19 cellular contexts compared by ENCODE assay signal in the genomic region with DNA sequence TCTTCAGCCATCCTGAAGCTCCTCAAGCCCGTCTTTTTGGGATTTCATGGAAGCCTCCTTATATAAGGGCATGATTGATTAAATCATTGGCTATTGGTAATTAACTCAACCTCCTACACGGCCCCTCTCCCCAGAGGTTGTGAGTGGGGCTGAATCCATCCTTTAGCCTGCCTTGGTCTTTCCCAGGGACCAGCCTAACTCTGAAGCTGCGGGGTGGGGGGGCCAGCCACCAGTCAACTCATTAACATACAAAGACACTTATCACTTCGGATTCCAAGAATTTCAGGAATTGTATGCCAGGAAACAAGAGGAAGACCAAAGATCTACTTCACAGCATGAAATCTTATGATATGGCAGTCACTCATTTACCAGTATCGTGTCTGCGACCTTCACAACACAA. TPM values are rescaled to one million over a fixed set of nuclear protein-coding genes. Genes with fewer than 3 reads are reported as not detected.
DNase-seq lines count a peak whose midpoint lies in the region; ATAC-seq and TF ChIP-seq lines count a peak whose summit lies in the region.
"Had no signal": no experiment of that assay in that cellular context is flagged by ENCODE, and none has a peak within 500 bp of the region (broad histone marks: within the 10 kb centered on the region; RNA-seq: fewer than 3 reads in every experiment).

No MANE protein-coding gene starts in this region.

- H3K36me3 ChIP-seq in mesendoderm (ENCODE audit: control insufficient read depth, insufficient read depth, low read length) (no peaks in the 10 kb centered on the region), smooth muscle cell (ENCODE audit: low read depth) (peaks cover 4% of the 10 kb centered on the region)

- TF ChIP-seq CTCF in smooth muscle cell (IDR thresholded peaks at IDR 0.05; ENCODE audit: borderline replicate concordance, insufficient read depth, poor library complexity, severe bottlenecking) (no peak), GM10266 (IDR thresholded peaks at IDR 0.05; ENCODE audit: control insufficient read depth, insufficient read depth, low read depth, missing control alignments) (no peak)

- H3K23ac ChIP-seq in mesendoderm (ENCODE audit: low read length): no peak overlapping the region

- H3K9ac ChIP-seq in mesendoderm (ENCODE audit: low read length): peak overlapping the region; percentile 42
- H3K9ac ChIP-seq in smooth muscle cell (ENCODE audit: low read depth): no peak overlapping the region
- H3K9ac ChIP-seq: KMS-11 had no signal

- H2AFZ ChIP-seq in smooth muscle cell (ENCODE audit: low read depth): no peak overlapping the region

- 63% methylated on average over 6 of the region's 6 CpGs for WGBS in right cardiac atrium
- WGBS in mesendoderm (ENCODE audit: extremely low coverage, insufficient coverage, low lambda C conversion rate): no CpG with 5 or more reads among the region's 6 CpGs
- 79% methylated on average over 6 of the region's 6 CpGs for WGBS in smooth muscle cell (ENCODE audit: low lambda C conversion rate)

- H4K5ac ChIP-seq in mesendoderm (ENCODE audit: low read length): no peak overlapping the region

- peaks cover 19% of the 10 kb centered on the region for H3K4me1 ChIP-seq in right cardiac atrium (ENCODE audit: control insufficient read depth, insufficient read depth, low read length)
- H3K4me1 ChIP-seq in mesendoderm (ENCODE audit: control insufficient read depth, low read depth, low read length): peaks cover 22% of the 10 kb centered on the region
- H3K4me1 ChIP-seq in smooth muscle cell (ENCODE audit: low read depth): peaks cover 43% of the 10 kb centered on the region

- peak overlapping the region; percentile 77 for H3K56ac ChIP-seq in mesendoderm (ENCODE audit: low read length)

- H3K27me3 ChIP-seq in right cardiac atrium (ENCODE audit: control insufficient read depth, insufficient read depth) (no peaks in the 10 kb centered on the region), mesendoderm (ENCODE audit: insufficient read depth, low read length, poor library complexity) (no peaks in the 10 kb centered on the region), smooth muscle cell (ENCODE audit: low read depth) (no peaks in the 10 kb centered on the region)

- H3K4me3 ChIP-seq in right cardiac atrium (ENCODE audit: low read length): no peak overlapping the region
- H3K4me3 ChIP-seq in mesendoderm (ENCODE audit: low read length): no peak overlapping the region
- no peak overlapping the region for H3K4me3 ChIP-seq in smooth muscle cell
- H3K4me3 ChIP-seq: A549 had no signal

- peaks cover 52% of the 10 kb centered on the region for H3F3A ChIP-seq in smooth muscle cell (ENCODE audit: low read depth)

- DNase-seq in right cardiac atrium (no peak), cardiac septum (ENCODE audit: low spot score) (no peak), mesendoderm (peak; percentile 96), smooth muscle cell (lab: John Stamatoyannopoulos, UW; ENCODE audit: unreplicated experiment) (no peak), posterior cingulate gyrus (no peak), A172 (ENCODE audit: low spot score) (no peak), GM10266 (ENCODE audit: extremely low spot score) (no peak), islet precursor cell (no peak)
- DNase-seq: Caco-2; CD4-positive, alpha-beta T cell; H9; MV-4-11; NCI-H1694 treated with DMSO at 0.1 percent for 48 hours; NCI-H2227 treated with DMSO at 0.1 percent for 48 hours; NCI-H524; NCI-H82; RPMI8226 had no signal

- H3K27ac ChIP-seq in right cardiac atrium (ENCODE audit: low read length) (peak overlapping the region; percentile 34), mesendoderm (ENCODE audit: low read depth, low read length) (peak overlapping the region; percentile 57), smooth muscle cell (ENCODE audit: low read depth) (peak overlapping the region; percentile 94)
- H3K27ac ChIP-seq: A549, KMS-11 had no signal

- no peak for ATAC-seq in right cardiac atrium
- ATAC-seq: A549 had no signal

- peaks cover 10% of the 10 kb centered on the region for H3K79me1 ChIP-seq in mesendoderm (ENCODE audit: low read length)

- no peak overlapping the region for H2BK15ac ChIP-seq in mesendoderm (replicated peaks; ENCODE audit: low read depth)

- no peak overlapping the region for H4K8ac ChIP-seq in mesendoderm (ENCODE audit: low read depth, low read length)

- H2BK5ac ChIP-seq in mesendoderm (ENCODE audit: low read length): peak overlapping the region; percentile 95

- H3K18ac ChIP-seq in mesendoderm (ENCODE audit: low read length): peak overlapping the region; percentile 76

- H3K79me2 ChIP-seq in mesendoderm (ENCODE audit: control insufficient read depth, insufficient read depth, low read length) (peaks cover 8% of the 10 kb centered on the region), smooth muscle cell (ENCODE audit: low read depth) (peaks cover 98% of the 10 kb centered on the region)

- H3K9me3 ChIP-seq in right cardiac atrium (ENCODE audit: control insufficient read depth, low read length): no peaks in the 10 kb centered on the region
- H3K9me3 ChIP-seq in smooth muscle cell (replicated peaks; ENCODE audit: low read depth): no peaks in the 10 kb centered on the region
- H3K9me3 ChIP-seq: A549, Caco-2 had no signal

- H3K4ac ChIP-seq in mesendoderm (ENCODE audit: low read depth, low read length): peak overlapping the region; percentile 72

- H2AK5ac ChIP-seq in mesendoderm (ENCODE audit: low read length): peak overlapping the region; percentile 65

- H4K20me1 ChIP-seq in smooth muscle cell (ENCODE audit: low read depth): peaks cover 100% of the 10 kb centered on the region

- H2BK120ac ChIP-seq in mesendoderm (ENCODE audit: low read depth, low read length): peak overlapping the region; percentile 56

- intact Hi-C loops in right cardiac atrium (cut with DNase I) (no loop called here), cardiac septum (cut with DNase I) (no loop called here), posterior cingulate gyrus (cut with DNase I) (no loop called here)

- no peak overlapping the region for H3K4me2 ChIP-seq in mesendoderm (ENCODE audit: low read length)
- peak overlapping the region; percentile 15 for H3K4me2 ChIP-seq in smooth muscle cell
- H3K4me2 ChIP-seq: A549, KMS-11 had no signal

RNA-seq across cellular contexts. Expression of a gene that starts 9.9 kb away (rescaled TPM):
- 100 to 1,000 TPM in 3 of 4 donors, 10 to 100 TPM in 1; 91.9 to 267 (median 118) TPM for total RNA-seq in right cardiac atrium
- polyA plus RNA-seq in right cardiac atrium: 69.8 TPM
- 196 TPM for total RNA-seq in cardiac septum
- 28.0 TPM for polyA plus RNA-seq in mesendoderm (2013, experiment 1 of 2)
- polyA plus RNA-seq in mesendoderm (2013, experiment 2 of 2): 29.2 TPM
- 4,372 and 5,353 TPM in 2 replicates for total RNA-seq in smooth muscle cell
- 1,844 and 2,409 TPM in 2 replicates for polyA plus RNA-seq in smooth muscle cell
- 197 and 221 TPM in 2 replicates for total RNA-seq in A172 (2014; rRNA removed; shearing (Covaris generic))

RNA-seq across cellular contexts. Expression of a gene that starts 10.1 kb away (rescaled TPM):
- 100 to 1,000 TPM in 3 of 4 donors, 10 to 100 TPM in 1; 84.7 to 268 (median 123) TPM for total RNA-seq in right cardiac atrium
- polyA plus RNA-seq in right cardiac atrium: 101 TPM
- total RNA-seq in cardiac septum: 165 TPM
- polyA plus RNA-seq in mesendoderm (2013, experiment 1 of 2): 32.1 TPM
- polyA plus RNA-seq in mesendoderm (2013, experiment 2 of 2): 31.1 TPM
- 1,456 and 1,535 TPM in 2 replicates for total RNA-seq in smooth muscle cell
- polyA plus RNA-seq in smooth muscle cell: 2,012 and 2,786 TPM in 2 replicates
- total RNA-seq in A172 (2014; rRNA removed; shearing (Covaris generic)): 177 and 218 TPM in 2 replicates
- total RNA-seq: CD4-positive, alpha-beta T cell had no signal

Comparison
In these comparisons a context has a peak if more than half of its experiments do, and no peak if none do; other contexts are left out.
1. H3K27ac ChIP-seq: peak in every context shown above with its lines; median percentile 94 in smooth muscle cell; 57 in mesendoderm; 34 in right cardiac atrium.
2. RNA of a gene that starts 9.9 kb away (total RNA-seq): 4,372 to 5,353 TPM in smooth muscle cell; 197 to 221 TPM in A172, 196 TPM in cardiac septum (single experiment) and 91.9 to 267 TPM in right cardiac atrium; every median in the first group is over 10 times any median in the second.